16 cellular contexts compared by ENCODE assay signal in genomic region chr19:2587001-2587719, GRCh38.
DNase-seq lines count a peak whose midpoint lies in the region; ATAC-seq and TF ChIP-seq lines count a peak whose summit lies in the region.
"Had no signal": no experiment of that assay in that cellular context is flagged by ENCODE, and none has a peak within 500 bp of the region (broad histone marks: within the 10 kb centered on the region; RNA-seq: fewer than 3 reads in every experiment).

No MANE protein-coding gene starts in this region.

- H3K27ac ChIP-seq in right atrium auricular region (peak overlapping the region; percentile 81 to 86), aorta (ENCODE audit: low read depth in 1 of 2, low read length in 2 of 2) (peak overlapping the region in 1 of 2 donors; percentile 60)
- H3K27ac ChIP-seq: foreskin keratinocyte had no signal

- H3K4me1 ChIP-seq in right atrium auricular region (peaks cover 0 to 20% of the 10 kb centered on the region in 2 donors), aorta (ENCODE audit: control insufficient read depth in 1 of 2, insufficient read depth in 2 of 2, low read length in 2 of 2) (no peaks in the 10 kb centered on the region)
- H3K4me1 ChIP-seq: foreskin keratinocyte had no signal

- intact Hi-C loops in Right ventricle myocardium inferior (cut with DNase I) (no loop called here), left ventricle myocardium superior (cut with micrococcal nuclease) (no loop called here), posterior vena cava (cut with DNase I) (loop anchor here in 1 of 2 donors (10.0 kb wide), 1 partner anchor 112 kb away; the partner anchor contains the start of gene GADD45B), aorta (cut with DNase I) (no loop called here), natural killer cell (cut with micrococcal nuclease) (no loop called here)

- H3K4me1 Mint-ChIP-seq in natural killer cell, result no peaks in the 10 kb centered on the region

- WGBS in aorta, 2 donors, result 64 to 68% methylated on average over 32 of the region's 32 CpGs

- H3K27me3 ChIP-seq in right atrium auricular region, result no peaks in the 10 kb centered on the region
- H3K27me3 ChIP-seq in aorta (ENCODE audit: control insufficient read depth in 1 of 2, insufficient read depth in 2 of 2, low read length in 1 of 2), result no peaks in the 10 kb centered on the region

- H3K9me3 ChIP-seq in right atrium auricular region (peaks cover 0 to 17% of the 10 kb centered on the region in 2 donors), aorta (ENCODE audit: control insufficient read depth, low read length) (no peaks in the 10 kb centered on the region)

- H3K27ac Mint-ChIP-seq in natural killer cell, result no peak overlapping the region
- H3K27ac Mint-ChIP-seq: activated naive CD4-positive, alpha-beta T cell treated with anti-CD3 and anti-CD28 coated beads, Interleukin-2, amount 10 ng/mL, durations not matched to agents 7 days and 5 days; dendritic cell treated with granulocyte-macrophage colony-stimulating factor and Interleukin-4, amounts not matched to agents 40 ng/mL and 50 ng/mL, for 4 days had no signal

- TF ChIP-seq CTCF in right atrium auricular region (IDR thresholded peaks at IDR 0.05) (no peak), natural killer cell (IDR thresholded peaks at IDR 0.05) (no peak)

- H3K4me3 ChIP-seq in right atrium auricular region (no peak overlapping the region), aorta (ENCODE audit: low read length in 2 of 2) (no peak overlapping the region)

- peaks cover 0 to 2% of the 10 kb centered on the region in 2 donors for H3K9me3 Mint-ChIP-seq in natural killer cell

- ATAC-seq in Right ventricle myocardium inferior, result no peak
- ATAC-seq in left ventricle myocardium superior, result no peak
- ATAC-seq in aorta (ENCODE audit: low FRiP score), result no peak
- ATAC-seq in natural killer cell, result no peak
- ATAC-seq in GM21529 (IDR thresholded peaks at IDR 0.05; ENCODE audit: unreplicated experiment), result no peak
- ATAC-seq: foreskin keratinocyte had no signal

- H3K27me3 Mint-ChIP-seq in natural killer cell (ENCODE audit: low read depth in 2 of 2), result peaks cover 12 to 16% of the 10 kb centered on the region in 2 donors
- H3K27me3 Mint-ChIP-seq: dendritic cell treated with granulocyte-macrophage colony-stimulating factor and Interleukin-4, amounts not matched to agents 40 ng/mL and 50 ng/mL, for 4 days had no signal

- H3K36me3 ChIP-seq in right atrium auricular region, result no peaks in the 10 kb centered on the region
- H3K36me3 ChIP-seq in aorta (ENCODE audit: control insufficient read depth in 1 of 2, insufficient read depth in 2 of 2, low read length in 1 of 2), result no peaks in the 10 kb centered on the region

- H3K36me3 Mint-ChIP-seq in natural killer cell, result no peaks in the 10 kb centered on the region
- H3K36me3 Mint-ChIP-seq: activated naive CD4-positive, alpha-beta T cell treated with anti-CD3 and anti-CD28 coated beads, Interleukin-2, amount 10 ng/mL, durations not matched to agents 7 days and 5 days had no signal

- peak; percentile 69 for DNase-seq in Right ventricle myocardium inferior (ENCODE audit: missing footprints)
- no peak for DNase-seq in left ventricle myocardium superior
- no peak for DNase-seq in right atrium auricular region (ENCODE audit: low spot score)
- peak; percentile 69 for DNase-seq in posterior vena cava (ENCODE audit: low spot score)
- DNase-seq in aorta, result peak; percentile 43 to 76
- DNase-seq in natural killer cell, result no peak
- DNase-seq in NK-92 treated with Interleukin-12 subunit alpha and Interleukin-12 subunit beta, amount 100 ng/mL, for 24 hours (lab: John Stamatoyannopoulos, UW), result no peak
- DNase-seq: activated CD8-positive, alpha-beta memory T cell treated with anti-CD3 and anti-CD28 coated beads for 24 hours; activated naive CD4-positive, alpha-beta T cell treated with anti-CD3 and anti-CD28 coated beads, Interleukin-2, amount 10 ng/mL, durations not matched to agents 7 days and 5 days; DMS153; foreskin keratinocyte; Karpas-422; left colon; T-helper 2 cell had no signal

- no peak overlapping the region for H3K4me3 Mint-ChIP-seq in natural killer cell
- H3K4me3 Mint-ChIP-seq: activated naive CD4-positive, alpha-beta T cell treated with anti-CD3 and anti-CD28 coated beads, Interleukin-2, amount 10 ng/mL, durations not matched to agents 7 days and 5 days; dendritic cell treated with granulocyte-macrophage colony-stimulating factor and Interleukin-4, amounts not matched to agents 40 ng/mL and 50 ng/mL, for 4 days had no signal

Comparison
In these comparisons a context has a peak if more than half of its experiments do, and no peak if none do; other contexts are left out.
1. DNase-seq: peak in Right ventricle myocardium inferior (single experiment), posterior vena cava (single experiment) and aorta (2 of 2); none in left ventricle myocardium superior (single experiment), right atrium auricular region (single experiment), natural killer cell (single experiment) and NK-92 treated with Interleukin-12 subunit alpha and Interleukin-12 subunit beta, amount 100 ng/mL, for 24 hours (single experiment).